Comparison of ENCODE assay signal across 11 cellular contexts in the genomic region with DNA sequence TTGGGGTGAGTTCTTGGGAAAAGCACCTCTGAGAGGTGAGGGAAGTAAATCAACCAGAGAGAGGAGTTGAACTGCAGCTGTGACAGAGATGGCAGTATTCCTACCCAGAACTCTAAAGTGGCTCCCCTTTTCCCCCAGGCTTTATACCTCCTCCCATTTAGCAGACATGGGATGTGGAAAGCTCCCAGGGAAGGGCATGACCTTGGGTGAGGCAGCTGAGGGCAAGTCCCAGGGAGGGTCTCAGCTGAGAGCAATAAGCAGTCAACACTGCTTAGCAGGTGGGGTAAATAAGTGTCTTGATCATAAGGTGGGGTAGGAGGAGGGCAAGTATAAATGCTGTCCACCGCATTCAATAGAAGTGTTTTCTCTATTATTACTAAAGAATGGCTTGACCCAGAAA.
DNase-seq lines count a peak whose midpoint lies in the region; ATAC-seq and TF ChIP-seq lines count a peak whose summit lies in the region.
"Had no signal": no experiment of that assay in that cellular context is flagged by ENCODE, and none has a peak within 500 bp of the region (broad histone marks: within the 10 kb centered on the region; RNA-seq: fewer than 3 reads in every experiment).

No MANE protein-coding gene starts in this region.

- 24 to 41% (median 39%) methylated on average over 1 of the region's 1 CpG for WGBS in psoas muscle, 3 donors

- H3K9me3 ChIP-seq in AG04450 (ENCODE audit: control insufficient read depth, insufficient read depth, low read length): no peaks in the 10 kb centered on the region
- H3K9me3 ChIP-seq in ascending aorta: no peaks in the 10 kb centered on the region
- no peaks in the 10 kb centered on the region for H3K9me3 ChIP-seq in psoas muscle

- H3K4me3 ChIP-seq in AG04450 (ENCODE audit: low read depth, low read length) (no peak overlapping the region), ascending aorta (no peak overlapping the region), psoas muscle (peak overlapping the region; percentile 12)

- peak overlapping the region; percentile 73 for H3K27ac ChIP-seq in AG04450 (ENCODE audit: low read depth, low read length)
- peak overlapping the region; percentile 73 to 83 for H3K27ac ChIP-seq in ascending aorta
- H3K27ac ChIP-seq in psoas muscle: peak overlapping the region; percentile 73

- CTCF ChIA-PET in AG04450 (lab: Charles Lee): interaction anchor here (2.6 to 4.2 kb wide), 5 partner anchors 42 to 399 kb away, joined by 9 to 36 read pairs (median 14); no protein-coding TSS in a partner anchor

- H3K4me1 ChIP-seq in ascending aorta (peaks cover 6 to 38% of the 10 kb centered on the region in 2 donors), psoas muscle (peaks cover 64% of the 10 kb centered on the region)

- intact Hi-C loops in ascending aorta (cut with DNase I) (loop anchor here (5.0 kb wide), 3 partner anchors 35 to 910 kb away; a partner anchor contains a TSS), left ventricle myocardium superior (cut with micrococcal nuclease) (loop anchor here (5.0 kb wide), 1 partner anchor 400 kb away; no protein-coding TSS in a partner anchor), psoas muscle (cut with DNase I) (loop anchor here in 1 of 2 donors (5.0 kb wide), 4 partner anchors 40 to 395 kb away; a partner anchor contains a TSS)

- no peaks in the 10 kb centered on the region for H3K27me3 ChIP-seq in AG04450 (ENCODE audit: control insufficient read depth, insufficient read depth, low read length)
- H3K27me3 ChIP-seq in ascending aorta: no peaks in the 10 kb centered on the region
- H3K27me3 ChIP-seq in psoas muscle (ENCODE audit: insufficient read depth in 3 of 3, low read length in 2 of 3): no peaks in the 10 kb centered on the region

- POLR2A ChIA-PET in AG04450 (lab: Yijun Ruan, JAX): interaction anchor here (1.0 to 1.8 kb wide), 5 partner anchors 38 to 396 kb away, joined by 3 to 8 read pairs (median 4); no protein-coding TSS in a partner anchor

- TF ChIP-seq CTCF in AG04450 (IDR thresholded peaks at IDR 0.05; ENCODE audit: low read depth, low read length) (no peak), ascending aorta (IDR thresholded peaks at IDR 0.05) (no peak), psoas muscle (IDR thresholded peaks at IDR 0.05) (no peak)

- DNase-seq in AG04450 (ENCODE audit: low read depth, low spot score) (no peak), ascending aorta (ENCODE audit: low spot score in 2 of 2) (no peak), left ventricle myocardium superior (no peak), psoas muscle (no peak), HK-2 (ENCODE audit: unreplicated experiment) (no peak), D341Med (ENCODE audit: low spot score) (no peak), cerebellar cortex (ENCODE audit: low spot score) (no peak)
- DNase-seq: effector memory CD4-positive, alpha-beta T cell; GOT3; NCI-H526 treated with DMSO at 0.1 percent for 48 hours had no signal

- no peaks in the 10 kb centered on the region for H3K36me3 ChIP-seq in ascending aorta
- H3K36me3 ChIP-seq in psoas muscle (ENCODE audit: insufficient read depth in 1 of 2, low read depth in 1 of 2): no peaks in the 10 kb centered on the region

- ATAC-seq in left ventricle myocardium superior: peak; percentile 16
- ATAC-seq in psoas muscle: peak in 1 of 4 donors; percentile 28
- no peak for ATAC-seq in GM21515 (IDR thresholded peaks at IDR 0.05; ENCODE audit: unreplicated experiment)
